29 cellular contexts compared by ENCODE assay signal in genomic region chr1:180614746-180615145, GRCh38. TPM values are rescaled to one million over a fixed set of nuclear protein-coding genes. Genes with fewer than 3 reads are reported as not detected.
DNase-seq lines count a peak whose midpoint lies in the region; ATAC-seq and TF ChIP-seq lines count a peak whose summit lies in the region.
"Had no signal": no experiment of that assay in that cellular context is flagged by ENCODE, and none has a peak within 500 bp of the region (broad histone marks: within the 10 kb centered on the region; RNA-seq: fewer than 3 reads in every experiment).

No MANE protein-coding gene starts in this region.

- H3K4me1 Mint-ChIP-seq in activated CD8-positive, alpha-beta memory T cell treated with anti-CD3 and anti-CD28 coated beads, Interleukin-2, amount 10 ng/mL, durations not matched to agents 7 days and 5 days, result no peaks in the 10 kb centered on the region
- H3K4me1 Mint-ChIP-seq: activated CD4-positive, alpha-beta memory T cell treated with anti-CD3 and anti-CD28 coated beads, Interleukin-2, amount 10 ng/mL, durations not matched to agents 7 days and 5 days had no signal

- H3K27ac ChIP-seq in mammary epithelial cell (ENCODE audit: insufficient read depth, low read depth, low read length) (peak overlapping the region; percentile 10), breast epithelium (no peak overlapping the region), esophagus squamous epithelium (peak overlapping the region; percentile 52 to 66 (median 58)), thyroid gland (peak overlapping the region in 1 of 3 donors; percentile 48)
- H3K27ac ChIP-seq: left ventricle myocardium inferior, spleen, transverse colon had no signal

- peak overlapping the region; percentile 65 for H2AFZ ChIP-seq in mammary epithelial cell (ENCODE audit: low read depth, low read length)

- no TSS peak for BruUV-seq in mammary epithelial cell (replicated peaks; lab: Mats Ljungman, UMichigan)

- H4K20me1 ChIP-seq in mammary epithelial cell (ENCODE audit: insufficient read depth, low read length), result no peaks in the 10 kb centered on the region

- dilution Hi-C loops in mammary epithelial cell (cut with HindIII; ENCODE audit: low sequenced_read_pairs), result loop anchor here (5.0 kb wide), 1 partner anchor 87 kb away; no protein-coding TSS in a partner anchor

- peak; percentile 91 for DNase-seq in mammary epithelial cell
- DNase-seq in breast epithelium (ENCODE audit: low spot score in 2 of 2), result no peak
- DNase-seq in SW480 (ENCODE audit: low spot score), result peak; percentile 6
- no peak for DNase-seq in esophagus squamous epithelium (lab: John Stamatoyannopoulos, UW)
- peak; percentile 37 to 38 for DNase-seq in thyroid gland
- DNase-seq in activated CD8-positive, alpha-beta memory T cell treated with anti-CD3 and anti-CD28 coated beads, Interleukin-2, amount 10 ng/mL, durations not matched to agents 7 days and 5 days, result no peak
- DNase-seq in GM19238 (ENCODE audit: insufficient read length, low spot score), result no peak
- DNase-seq: ACHN; activated CD4-positive, alpha-beta memory T cell treated with anti-CD3 and anti-CD28 coated beads, Interleukin-2, amount 10 ng/mL, durations not matched to agents 7 days and 5 days; activated naive CD4-positive, alpha-beta T cell; activated T-cell treated with anti-CD3 and anti-CD28 coated beads, Interleukin-2, amount 50 U/mL, for 24 hours; amniotic stem cell; effector CD8-positive, alpha-beta T cell; GDM1; glutamatergic neuron; GOT3; left ventricle myocardium inferior; mucosa of descending colon; NCI-H345; NK-92 treated with Interleukin-12 subunit alpha and Interleukin-12 subunit beta, amount 100 ng/mL, for 24 hours; retina; spleen; stimulated activated CD4-positive, alpha-beta T cell treated with anti-CD3 and anti-CD28 coated beads, Interleukin-4, amount 100 ng/mL, for 4 hours; stimulated activated naive CD8-positive, alpha-beta T cell treated with anti-CD3 and anti-CD28 coated beads, Interleukin-15, amount 100 ng/mL, for 72 hours; T1000; transverse colon had no signal

- no peak for ATAC-seq in activated CD8-positive, alpha-beta memory T cell treated with anti-CD3 and anti-CD28 coated beads, Interleukin-2, amount 10 ng/mL, durations not matched to agents 7 days and 5 days
- ATAC-seq in GM18498 (IDR thresholded peaks at IDR 0.05; ENCODE audit: unreplicated experiment), result no peak
- ATAC-seq: mucosa of descending colon; stimulated activated naive CD8-positive, alpha-beta T cell treated with anti-CD3 and anti-CD28 coated beads, Interleukin-15, amount 100 ng/mL, for 72 hours had no signal

- H3K27me3 Mint-ChIP-seq in activated CD8-positive, alpha-beta memory T cell treated with anti-CD3 and anti-CD28 coated beads, Interleukin-2, amount 10 ng/mL, durations not matched to agents 7 days and 5 days, result no peaks in the 10 kb centered on the region
- H3K27me3 Mint-ChIP-seq: activated CD4-positive, alpha-beta memory T cell treated with anti-CD3 and anti-CD28 coated beads, Interleukin-2, amount 10 ng/mL, durations not matched to agents 7 days and 5 days; activated T-cell treated with anti-CD3 and anti-CD28 coated beads, Interleukin-2, amount 50 U/mL, for 24 hours; stimulated activated naive CD8-positive, alpha-beta T cell treated with anti-CD3 and anti-CD28 coated beads, Interleukin-15, amount 100 ng/mL, for 72 hours had no signal

- peak overlapping the region; percentile 29 for H3K4me2 ChIP-seq in mammary epithelial cell (ENCODE audit: insufficient read depth, low read depth, low read length)

- no peaks in the 10 kb centered on the region for H3K36me3 ChIP-seq in mammary epithelial cell (ENCODE audit: insufficient read depth, low read length)
- no peaks in the 10 kb centered on the region for H3K36me3 ChIP-seq in breast epithelium
- H3K36me3 ChIP-seq in esophagus squamous epithelium, result no peaks in the 10 kb centered on the region
- no peaks in the 10 kb centered on the region for H3K36me3 ChIP-seq in thyroid gland
- H3K36me3 ChIP-seq: left ventricle myocardium inferior, spleen, transverse colon had no signal

- no peak overlapping the region for H3K4me3 Mint-ChIP-seq in activated CD8-positive, alpha-beta memory T cell treated with anti-CD3 and anti-CD28 coated beads, Interleukin-2, amount 10 ng/mL, durations not matched to agents 7 days and 5 days
- H3K4me3 Mint-ChIP-seq: activated CD4-positive, alpha-beta memory T cell treated with anti-CD3 and anti-CD28 coated beads, Interleukin-2, amount 10 ng/mL, durations not matched to agents 7 days and 5 days; activated T-cell treated with anti-CD3 and anti-CD28 coated beads, Interleukin-2, amount 50 U/mL, for 24 hours; CD14-positive monocyte; stimulated activated naive CD8-positive, alpha-beta T cell treated with anti-CD3 and anti-CD28 coated beads, Interleukin-15, amount 100 ng/mL, for 72 hours had no signal

- intact Hi-C loops in mammary epithelial cell (cut with micrococcal nuclease) (loop anchor here (2.0 kb wide), 1 partner anchor 28 kb away; no protein-coding TSS in a partner anchor), breast epithelium (cut with DNase I; ENCODE audit: low total_unique reads) (no loop called here), esophagus squamous epithelium (cut with DNase I) (no loop called here), thyroid gland (cut with DNase I) (no loop called here)

- no peaks in the 10 kb centered on the region for H3K79me2 ChIP-seq in mammary epithelial cell (ENCODE audit: insufficient read depth, low read length)

- 5% methylated on average over 5 of the region's 5 CpGs for WGBS in mammary epithelial cell (ENCODE audit: low coverage, missing lambda C conversion rate)
- 33 to 54% methylated on average over 3 to 5 of the region's 5 CpGs for WGBS in esophagus squamous epithelium, 2 donors
- 50 to 68% methylated on average over 5 of the region's 5 CpGs for WGBS in thyroid gland, 2 donors

- TF ChIP-seq POLR2A in breast epithelium (IDR thresholded peaks at IDR 0.05) (no peak), esophagus squamous epithelium (IDR thresholded peaks at IDR 0.05) (no peak), thyroid gland (IDR thresholded peaks at IDR 0.05) (no peak)

- no peak for TF ChIP-seq CTCF in mammary epithelial cell (conservative IDR thresholded peaks at IDR 0.05 in 1 of 2, IDR thresholded peaks at IDR 0.05 in 1 of 2; ENCODE audit: extremely low read depth in 1 of 2, insufficient read depth in 1 of 2, low read depth in 1 of 2, low read length in 2 of 2)
- no peak for TF ChIP-seq CTCF in breast epithelium (IDR thresholded peaks at IDR 0.05)
- TF ChIP-seq CTCF in esophagus squamous epithelium (IDR thresholded peaks at IDR 0.05), result no peak
- no peak for TF ChIP-seq CTCF in thyroid gland (IDR thresholded peaks at IDR 0.05)

- no peak overlapping the region for H3K27ac Mint-ChIP-seq in activated CD8-positive, alpha-beta memory T cell treated with anti-CD3 and anti-CD28 coated beads, Interleukin-2, amount 10 ng/mL, durations not matched to agents 7 days and 5 days
- H3K27ac Mint-ChIP-seq: activated CD4-positive, alpha-beta memory T cell treated with anti-CD3 and anti-CD28 coated beads, Interleukin-2, amount 10 ng/mL, durations not matched to agents 7 days and 5 days; activated T-cell treated with anti-CD3 and anti-CD28 coated beads, Interleukin-2, amount 50 U/mL, for 24 hours; CD14-positive monocyte; stimulated activated naive CD8-positive, alpha-beta T cell treated with anti-CD3 and anti-CD28 coated beads, Interleukin-15, amount 100 ng/mL, for 72 hours had no signal

- H3K4me1 ChIP-seq in mammary epithelial cell (ENCODE audit: insufficient read depth, low read length), result peaks cover 43% of the 10 kb centered on the region
- H3K4me1 ChIP-seq in breast epithelium, result peaks cover 0 to 4% of the 10 kb centered on the region in 2 donors
- H3K4me1 ChIP-seq in esophagus squamous epithelium, result peaks cover 16 to 80% (median 50%) of the 10 kb centered on the region in 3 donors
- peaks cover 4 to 19% of the 10 kb centered on the region in 2 donors for H3K4me1 ChIP-seq in thyroid gland
- H3K4me1 ChIP-seq: transverse colon had no signal

- in situ Hi-C loops in mammary epithelial cell (cut with MboI; ENCODE audit: low sequenced_read_pairs in 2 of 2), result no loop called here

- CTCF ChIA-PET in mammary epithelial cell (lab: Charles Lee; ENCODE audit: low non-redundant PET), result interaction anchor here (0.5 kb wide), 1 partner anchor 40 kb away, joined by 4 read pairs; no protein-coding TSS in a partner anchor
- CTCF ChIA-PET in activated CD8-positive, alpha-beta memory T cell treated with anti-CD3 and anti-CD28 coated beads, Interleukin-2, amount 10 ng/mL, durations not matched to agents 7 days and 5 days (lab: Charles Lee), result no interaction called here

- H3K9me3 ChIP-seq in mammary epithelial cell (replicated peaks; ENCODE audit: insufficient read depth, low read length) (no peaks in the 10 kb centered on the region), breast epithelium (no peaks in the 10 kb centered on the region), esophagus squamous epithelium (no peaks in the 10 kb centered on the region), thyroid gland (no peaks in the 10 kb centered on the region)
- H3K9me3 ChIP-seq: left ventricle myocardium inferior, mucosa of descending colon, spleen, transverse colon had no signal

- H3K27me3 ChIP-seq in mammary epithelial cell (ENCODE audit: insufficient read depth, low read length), result no peaks in the 10 kb centered on the region
- H3K27me3 ChIP-seq in breast epithelium, result no peaks in the 10 kb centered on the region
- no peaks in the 10 kb centered on the region for H3K27me3 ChIP-seq in esophagus squamous epithelium
- H3K27me3 ChIP-seq in thyroid gland, result no peaks in the 10 kb centered on the region
- H3K27me3 ChIP-seq: spleen, transverse colon had no signal

- H3K9ac ChIP-seq in mammary epithelial cell (ENCODE audit: insufficient read depth, low read length), result no peak overlapping the region

- H3K4me3 ChIP-seq in mammary epithelial cell (replicated peaks in 1 of 3; ENCODE audit: insufficient read depth in 1 of 3, low read depth in 2 of 3, low read length in 3 of 3) (no peak overlapping the region), breast epithelium (no peak overlapping the region), esophagus squamous epithelium (no peak overlapping the region), thyroid gland (replicated peaks in 1 of 3) (no peak overlapping the region)
- H3K4me3 ChIP-seq: left ventricle myocardium inferior, mucosa of descending colon, spleen, transverse colon had no signal

- no peaks in the 10 kb centered on the region for H3K9me3 Mint-ChIP-seq in activated CD8-positive, alpha-beta memory T cell treated with anti-CD3 and anti-CD28 coated beads, Interleukin-2, amount 10 ng/mL, durations not matched to agents 7 days and 5 days (ENCODE audit: low read depth)
- H3K9me3 Mint-ChIP-seq: activated CD4-positive, alpha-beta memory T cell treated with anti-CD3 and anti-CD28 coated beads, Interleukin-2, amount 10 ng/mL, durations not matched to agents 7 days and 5 days; activated T-cell treated with anti-CD3 and anti-CD28 coated beads, Interleukin-2, amount 50 U/mL, for 24 hours; CD14-positive monocyte had no signal

- no peaks in the 10 kb centered on the region for H3K36me3 Mint-ChIP-seq in activated CD8-positive, alpha-beta memory T cell treated with anti-CD3 and anti-CD28 coated beads, Interleukin-2, amount 10 ng/mL, durations not matched to agents 7 days and 5 days

RNA-seq across cellular contexts. Expression of gene XPR1, which starts 17.1 kb away (rescaled TPM):
- total RNA-seq in mammary epithelial cell (100 to 1,000 TPM in 1 of 2 donors, 10 to 100 TPM in 1; 44.1 to 109 TPM), breast epithelium (10 to 100 TPM; 19.0 to 49.5 (median 35.7) TPM), esophagus squamous epithelium (10 to 100 TPM in 3 of 4 donors, 1 to 10 TPM in 1; 6.8 to 23.1 (median 17.2) TPM), thyroid gland (10 to 100 TPM; 29.4 to 42.2 (median 33.7) TPM)
- 21.4 TPM for polyA plus RNA-seq in mammary epithelial cell
- polyA minus RNA-seq in mammary epithelial cell, result 62.5 TPM
- total RNA-seq in activated CD8-positive, alpha-beta memory T cell treated with anti-CD3 and anti-CD28 coated beads, Interleukin-2, amount 10 ng/mL, durations not matched to agents 7 days and 5 days, result 10 to 100 TPM; 17.6 to 21.9 TPM

RNA-seq across cellular contexts. Expression of gene OVAAL, which starts 56.0 kb away (rescaled TPM):
- under 1 TPM in 1 of 2 donors, not detected in 1; 0.17 TPM for total RNA-seq in mammary epithelial cell
- polyA plus RNA-seq in mammary epithelial cell, result 0.03 TPM
- polyA minus RNA-seq in mammary epithelial cell, result not detected
- total RNA-seq in breast epithelium, result not detected
- not detected for total RNA-seq in esophagus squamous epithelium
- not detected for total RNA-seq in thyroid gland
- not detected for total RNA-seq in activated CD8-positive, alpha-beta memory T cell treated with anti-CD3 and anti-CD28 coated beads, Interleukin-2, amount 10 ng/mL, durations not matched to agents 7 days and 5 days
- total RNA-seq: activated CD4-positive, alpha-beta memory T cell treated with anti-CD3 and anti-CD28 coated beads, Interleukin-2, amount 10 ng/mL, durations not matched to agents 7 days and 5 days; chondrocyte; mucosa of descending colon; spleen had no signal
- polyA plus RNA-seq: CD14-positive monocyte, spleen had no signal

Comparison
In these comparisons a context has a peak if more than half of its experiments do, and no peak if none do; other contexts are left out.
1. DNase-seq: peak in mammary epithelial cell (single experiment), SW480 (single experiment) and thyroid gland (2 of 2); none in breast epithelium (0 of 2), esophagus squamous epithelium (single experiment), activated CD8-positive, alpha-beta memory T cell treated with anti-CD3 and anti-CD28 coated beads, Interleukin-2, amount 10 ng/mL, durations not matched to agents 7 days and 5 days (single experiment) and GM19238 (single experiment).
2. H3K27ac ChIP-seq: peak in mammary epithelial cell (single experiment) and esophagus squamous epithelium (4 of 4); none in breast epithelium (0 of 2).